Comparison of ENCODE assay signal across 1 cellular context in the genomic region with DNA sequence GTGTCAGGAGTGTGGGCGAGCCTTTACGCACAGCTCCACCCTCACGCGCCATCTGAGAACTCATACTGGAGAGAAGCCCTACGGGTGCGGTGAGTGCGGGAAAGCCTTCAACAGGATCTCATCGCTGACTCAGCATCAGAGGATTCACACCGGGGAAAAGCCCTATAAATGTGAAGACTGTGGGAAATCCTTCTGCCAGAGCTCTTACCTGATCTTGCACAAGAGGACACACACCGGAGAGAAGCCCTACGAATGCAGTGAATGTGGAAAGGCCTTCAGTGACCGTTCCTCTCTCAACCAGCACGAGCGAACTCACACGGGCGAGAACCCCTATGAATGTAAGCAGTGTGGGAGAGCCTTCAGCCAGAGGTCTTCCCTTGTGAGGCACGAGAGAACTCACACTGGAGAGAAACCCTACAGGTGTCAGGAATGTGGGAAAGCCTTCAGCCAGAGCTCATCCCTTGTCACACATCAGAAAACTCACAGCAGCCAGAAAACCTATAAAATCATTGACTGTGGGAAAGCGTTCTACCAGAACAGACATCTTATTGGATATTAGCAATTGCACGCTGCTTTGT.
TF ChIP-seq lines count a peak whose summit lies in the region.

No MANE protein-coding gene starts in this region.

TF ChIP-seq in HepG2, 621 proteins besides CTCF, POLR2A, EP300 and RAD21:
- TF ChIP-seq ZNF75D (CRISPR knock-in tag; IDR thresholded peaks at IDR 0.05; ENCODE audit: borderline replicate concordance) (peak; percentile 94; the same call in 1 of the 2 replicates), ZNF274 (CRISPR knock-in tag; IDR thresholded peaks at IDR 0.05) (peak; percentile 100), MAFK (conservative IDR thresholded peaks at IDR 0.05 in 1 of 2, IDR thresholded peaks at IDR 0.05 in 1 of 2; ENCODE audit: low read length in 2 of 2) (peak; percentile 86 to 90), MAFF (IDR thresholded peaks at IDR 0.05; ENCODE audit: low read depth, low read length) (peak; percentile 78), ZNF780A (CRISPR knock-in tag; IDR thresholded peaks at IDR 0.05) (no peak), ZBTB33 (CRISPR knock-in tag; IDR thresholded peaks at IDR 0.05) (peak; percentile 43; the same call in 1 of the 2 replicates)
- TF ChIP-seq, protein P1, sequence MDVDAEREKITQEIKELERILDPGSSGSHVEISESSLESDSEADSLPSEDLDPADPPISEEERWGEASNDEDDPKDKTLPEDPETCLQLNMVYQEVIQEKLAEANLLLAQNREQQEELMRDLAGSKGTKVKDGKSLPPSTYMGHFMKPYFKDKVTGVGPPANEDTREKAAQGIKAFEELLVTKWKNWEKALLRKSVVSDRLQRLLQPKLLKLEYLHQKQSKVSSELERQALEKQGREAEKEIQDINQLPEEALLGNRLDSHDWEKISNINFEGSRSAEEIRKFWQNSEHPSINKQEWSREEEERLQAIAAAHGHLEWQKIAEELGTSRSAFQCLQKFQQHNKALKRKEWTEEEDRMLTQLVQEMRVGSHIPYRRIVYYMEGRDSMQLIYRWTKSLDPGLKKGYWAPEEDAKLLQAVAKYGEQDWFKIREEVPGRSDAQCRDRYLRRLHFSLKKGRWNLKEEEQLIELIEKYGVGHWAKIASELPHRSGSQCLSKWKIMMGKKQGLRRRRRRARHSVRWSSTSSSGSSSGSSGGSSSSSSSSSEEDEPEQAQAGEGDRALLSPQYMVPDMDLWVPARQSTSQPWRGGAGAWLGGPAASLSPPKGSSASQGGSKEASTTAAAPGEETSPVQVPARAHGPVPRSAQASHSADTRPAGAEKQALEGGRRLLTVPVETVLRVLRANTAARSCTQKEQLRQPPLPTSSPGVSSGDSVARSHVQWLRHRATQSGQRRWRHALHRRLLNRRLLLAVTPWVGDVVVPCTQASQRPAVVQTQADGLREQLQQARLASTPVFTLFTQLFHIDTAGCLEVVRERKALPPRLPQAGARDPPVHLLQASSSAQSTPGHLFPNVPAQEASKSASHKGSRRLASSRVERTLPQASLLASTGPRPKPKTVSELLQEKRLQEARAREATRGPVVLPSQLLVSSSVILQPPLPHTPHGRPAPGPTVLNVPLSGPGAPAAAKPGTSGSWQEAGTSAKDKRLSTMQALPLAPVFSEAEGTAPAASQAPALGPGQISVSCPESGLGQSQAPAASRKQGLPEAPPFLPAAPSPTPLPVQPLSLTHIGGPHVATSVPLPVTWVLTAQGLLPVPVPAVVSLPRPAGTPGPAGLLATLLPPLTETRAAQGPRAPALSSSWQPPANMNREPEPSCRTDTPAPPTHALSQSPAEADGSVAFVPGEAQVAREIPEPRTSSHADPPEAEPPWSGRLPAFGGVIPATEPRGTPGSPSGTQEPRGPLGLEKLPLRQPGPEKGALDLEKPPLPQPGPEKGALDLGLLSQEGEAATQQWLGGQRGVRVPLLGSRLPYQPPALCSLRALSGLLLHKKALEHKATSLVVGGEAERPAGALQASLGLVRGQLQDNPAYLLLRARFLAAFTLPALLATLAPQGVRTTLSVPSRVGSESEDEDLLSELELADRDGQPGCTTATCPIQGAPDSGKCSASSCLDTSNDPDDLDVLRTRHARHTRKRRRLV (CRISPR knock-in tag; IDR thresholded peaks at IDR 0.05): no peak
